Comparison of ENCODE assay signal across 10 cellular contexts in genomic region chr4:39706829-39707511, GRCh38. TPM values are rescaled to one million over a fixed set of nuclear protein-coding genes. Genes with fewer than 3 reads are reported as not detected.
A peak's percentile ranks its signal among the peaks of the same experiment; 100 is the strongest.
DNase-seq lines count a peak whose midpoint lies in the region; ATAC-seq and TF ChIP-seq lines count a peak whose summit lies in the region.
"Had no signal": no experiment of that assay in that cellular context is flagged by ENCODE, and none has a peak within 500 bp of the region (broad histone marks: within the 10 kb centered on the region; RNA-seq: fewer than 3 reads in every experiment).

No MANE protein-coding gene starts in this region.

- H3K36me3 Mint-ChIP-seq in activated T-helper 1 cell treated with anti-CD3 and anti-CD28 coated beads, Interleukin-12 subunit alpha, Interleukin-12 subunit beta, Interleukin-2, Interleukin-4 antibody, amounts not matched to agents 30 ng/mL and 10 ng/mL and 1 ng/mL, durations not matched to agents 14 hours and 24 hours and 36 hours (ENCODE audit: low read depth): peaks cover 7% of the 10 kb centered on the region

- peak overlapping the region; percentile 50 to 84 for H3K27ac ChIP-seq in lung (ENCODE audit: low read depth in 1 of 2, low read length in 1 of 2)
- H3K27ac ChIP-seq in A673 (ENCODE audit: low read depth, low read length, poor library complexity, severe bottlenecking): no peak overlapping the region
- H3K27ac ChIP-seq in ovary: no peak overlapping the region

- no peak for TF ChIP-seq POLR2A in ovary (IDR thresholded peaks at IDR 0.05)

- H3K4me1 ChIP-seq in lung (ENCODE audit: control insufficient read depth in 2 of 2, insufficient read depth in 2 of 2, low read length in 2 of 2) (peaks cover 2 to 5% of the 10 kb centered on the region in 2 donors), A673 (ENCODE audit: insufficient read depth, low read length, poor library complexity, severe bottlenecking) (peaks cover 27% of the 10 kb centered on the region), ovary (ENCODE audit: insufficient read depth) (peaks cover 3% of the 10 kb centered on the region)

- no peaks in the 10 kb centered on the region for H3K9me3 Mint-ChIP-seq in activated T-helper 1 cell treated with anti-CD3 and anti-CD28 coated beads, Interleukin-12 subunit alpha, Interleukin-12 subunit beta, Interleukin-2, Interleukin-4 antibody, amounts not matched to agents 30 ng/mL and 10 ng/mL and 1 ng/mL, durations not matched to agents 14 hours and 24 hours and 36 hours
- H3K9me3 Mint-ChIP-seq: activated naive CD8-positive, alpha-beta T cell treated with anti-CD3 and anti-CD28 coated beads, Interleukin-2, amount 10 ng/mL, durations not matched to agents 7 days and 5 days had no signal

- CTCF ChIA-PET in A673 (lab: Charles Lee): no interaction called here

- intact Hi-C loops in activated T-helper 1 cell treated with anti-CD3 and anti-CD28 coated beads, Interleukin-12 subunit alpha, Interleukin-12 subunit beta, Interleukin-2, Interleukin-4 antibody, amounts not matched to agents 30 ng/mL and 10 ng/mL and 1 ng/mL, durations not matched to agents 14 hours and 24 hours and 36 hours (cut with micrococcal nuclease): no loop called here
- intact Hi-C loops in A673 (cut with micrococcal nuclease; ENCODE audit: unreplicated experiment) (no loop called here), ovary (cut with DNase I) (loop anchor here in 1 of 4 donors (10.0 kb wide), 1 partner anchor 268 kb away; the partner anchor contains the start of gene PDS5A)

- H3K4me3 ChIP-seq in lung (no peak overlapping the region), A673 (ENCODE audit: low read depth, low read length, poor library complexity, severe bottlenecking) (no peak overlapping the region), ovary (no peak overlapping the region)

- H3K27ac Mint-ChIP-seq in activated T-helper 1 cell treated with anti-CD3 and anti-CD28 coated beads, Interleukin-12 subunit alpha, Interleukin-12 subunit beta, Interleukin-2, Interleukin-4 antibody, amounts not matched to agents 30 ng/mL and 10 ng/mL and 1 ng/mL, durations not matched to agents 14 hours and 24 hours and 36 hours: peak overlapping the region; percentile 51
- H3K27ac Mint-ChIP-seq: activated naive CD8-positive, alpha-beta T cell treated with anti-CD3 and anti-CD28 coated beads, Interleukin-2, amount 10 ng/mL, durations not matched to agents 7 days and 5 days had no signal

- BruUV-seq in A673 (replicated peaks; lab: Mats Ljungman, UMichigan): no TSS peak

- TF ChIP-seq EP300 in ovary (IDR thresholded peaks at IDR 0.05): no peak

- H3K27me3 Mint-ChIP-seq in activated T-helper 1 cell treated with anti-CD3 and anti-CD28 coated beads, Interleukin-12 subunit alpha, Interleukin-12 subunit beta, Interleukin-2, Interleukin-4 antibody, amounts not matched to agents 30 ng/mL and 10 ng/mL and 1 ng/mL, durations not matched to agents 14 hours and 24 hours and 36 hours (ENCODE audit: insufficient read depth): no peaks in the 10 kb centered on the region
- H3K27me3 Mint-ChIP-seq: activated naive CD8-positive, alpha-beta T cell treated with anti-CD3 and anti-CD28 coated beads, Interleukin-2, amount 10 ng/mL, durations not matched to agents 7 days and 5 days had no signal

- ATAC-seq in GM19035 (IDR thresholded peaks at IDR 0.05; ENCODE audit: unreplicated experiment) (peak; percentile 47), lung (ENCODE audit: insufficient read depth, low FRiP score) (no peak), HG03457 (IDR thresholded peaks at IDR 0.05; ENCODE audit: unreplicated experiment) (no peak)

- H3K36me3 ChIP-seq in lung (ENCODE audit: control insufficient read depth in 2 of 2, insufficient read depth in 2 of 2, low read length in 2 of 2) (peaks cover 0 to 3% of the 10 kb centered on the region in 2 donors), A673 (ENCODE audit: insufficient read depth, low read length, poor library complexity, severe bottlenecking) (peaks cover 11% of the 10 kb centered on the region), ovary (no peaks in the 10 kb centered on the region)

- TF ChIP-seq CTCF in lung (IDR thresholded peaks at IDR 0.05; ENCODE audit: control extremely low read depth, extremely low read depth): no peak
- no peak for TF ChIP-seq CTCF in A673 (conservative IDR thresholded peaks at IDR 0.05; ENCODE audit: low read depth, low read length)
- no peak for TF ChIP-seq CTCF in ovary (IDR thresholded peaks at IDR 0.05)

- 85 to 88% methylated on average over 10 of the region's 10 CpGs for WGBS in lung, 2 donors
- WGBS in ovary, 3 donors: 85 to 88% (median 85%) methylated on average over 10 of the region's 10 CpGs

- peaks cover 23% of the 10 kb centered on the region for H3K4me1 Mint-ChIP-seq in activated T-helper 1 cell treated with anti-CD3 and anti-CD28 coated beads, Interleukin-12 subunit alpha, Interleukin-12 subunit beta, Interleukin-2, Interleukin-4 antibody, amounts not matched to agents 30 ng/mL and 10 ng/mL and 1 ng/mL, durations not matched to agents 14 hours and 24 hours and 36 hours (ENCODE audit: low read depth)

- H3K9me3 ChIP-seq in lung (ENCODE audit: control insufficient read depth in 2 of 2, insufficient read depth in 1 of 2, low read length in 1 of 2): no peaks in the 10 kb centered on the region
- no peaks in the 10 kb centered on the region for H3K9me3 ChIP-seq in A673 (ENCODE audit: low read depth, low read length, poor library complexity, severe bottlenecking)
- H3K9me3 ChIP-seq in ovary: no peaks in the 10 kb centered on the region

- H3K27me3 ChIP-seq in lung (ENCODE audit: control insufficient read depth, insufficient read depth): no peaks in the 10 kb centered on the region
- no peaks in the 10 kb centered on the region for H3K27me3 ChIP-seq in A673 (replicated peaks; ENCODE audit: insufficient read depth, low read depth, low read length, poor library complexity)
- no peaks in the 10 kb centered on the region for H3K27me3 ChIP-seq in ovary

- DNase-seq in A172 (ENCODE audit: low spot score): peak; percentile 46
- no peak for DNase-seq in activated T-helper 1 cell treated with anti-CD3 and anti-CD28 coated beads, Interleukin-12 subunit alpha, Interleukin-12 subunit beta, Interleukin-2, Interleukin-4 antibody, amounts not matched to agents 30 ng/mL and 10 ng/mL and 1 ng/mL, durations not matched to agents 14 hours and 24 hours and 36 hours (ENCODE audit: low spot score)
- no peak for DNase-seq in lung (ENCODE audit: low spot score)
- no peak for DNase-seq in A673 (ENCODE audit: low spot score)
- no peak for DNase-seq in ovary
- DNase-seq in UCSD-AML1 (lab: John Stamatoyannopoulos, UW; ENCODE audit: unreplicated experiment): no peak
- DNase-seq: activated naive CD8-positive, alpha-beta T cell treated with anti-CD3 and anti-CD28 coated beads, Interleukin-2, amount 10 ng/mL, durations not matched to agents 7 days and 5 days; NCI-H2029 treated with DMSO at 0.1 percent for 48 hours had no signal

- POLR2A ChIA-PET in A673 (lab: Charles Lee; ENCODE audit: low non-redundant PET): interaction anchor here (0.6 to 0.7 kb wide), 2 partner anchors 39 to 216 kb away, joined by 3 to 8 read pairs; no protein-coding TSS in a partner anchor

- H3K4me3 Mint-ChIP-seq in activated T-helper 1 cell treated with anti-CD3 and anti-CD28 coated beads, Interleukin-12 subunit alpha, Interleukin-12 subunit beta, Interleukin-2, Interleukin-4 antibody, amounts not matched to agents 30 ng/mL and 10 ng/mL and 1 ng/mL, durations not matched to agents 14 hours and 24 hours and 36 hours: no peak overlapping the region
- H3K4me3 Mint-ChIP-seq: activated naive CD8-positive, alpha-beta T cell treated with anti-CD3 and anti-CD28 coated beads, Interleukin-2, amount 10 ng/mL, durations not matched to agents 7 days and 5 days had no signal

RNA-seq across cellular contexts. Expression of gene UBE2K, which starts 9.0 kb away (rescaled TPM):
- 22.5 and 22.9 TPM in 2 replicates for total RNA-seq in A172 (2014; rRNA removed; shearing (Covaris generic))
- total RNA-seq in activated T-helper 1 cell treated with anti-CD3 and anti-CD28 coated beads, Interleukin-12 subunit alpha, Interleukin-12 subunit beta, Interleukin-2, Interleukin-4 antibody, amounts not matched to agents 30 ng/mL and 10 ng/mL and 1 ng/mL, durations not matched to agents 14 hours and 24 hours and 36 hours: 92.2 and 96.4 TPM in 2 replicates
- total RNA-seq in lung (10 to 100 TPM; 35.2 to 54.6 TPM), A673 (2021) (137 and 138 TPM in 2 replicates), ovary (10 to 100 TPM; 17.6 to 63.8 (median 52.2) TPM)
- polyA plus RNA-seq in lung (10 to 100 TPM; 32.1 to 34.8 TPM), ovary (10 to 100 TPM; 14.5 to 58.7 TPM)

Comparison
In these comparisons a context has a peak if more than half of its experiments do, and no peak if none do; other contexts are left out.
1. H3K27ac ChIP-seq: peak in lung (2 of 2); none in A673 (single experiment) and ovary (0 of 2).